Comparison of ENCODE assay signal across 24 cellular contexts in the genomic region with DNA sequence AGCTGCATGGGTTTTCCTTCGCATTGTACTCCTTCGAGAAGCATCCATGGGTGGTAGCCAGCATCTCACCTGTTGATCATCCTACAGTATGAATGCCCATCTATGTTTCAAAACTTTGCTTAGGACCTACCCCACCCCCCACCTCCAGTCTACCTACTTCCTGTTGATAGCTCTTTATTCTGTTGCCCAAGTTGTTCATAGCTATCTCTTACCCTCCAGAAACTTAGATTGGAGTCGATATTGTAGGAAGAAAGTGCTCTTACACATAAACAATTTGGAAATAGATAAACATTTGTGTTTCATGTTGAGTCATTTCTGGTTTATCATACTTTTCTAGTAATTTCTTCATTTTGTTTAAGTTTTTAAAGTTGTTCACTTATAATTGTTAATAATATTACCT.
"Had no signal": no experiment of that assay in that cellular context is flagged by ENCODE, and none has a peak within 500 bp of the region (broad histone marks: within the 10 kb centered on the region; RNA-seq: fewer than 3 reads in every experiment).

No MANE protein-coding gene starts in this region.

- H3K36me3 ChIP-seq: breast epithelium, gastroesophageal sphincter, ovary, right lobe of liver, thyroid gland had no signal

- H3K4me1 Mint-ChIP-seq: nephron progenitor cell had no signal

- ATAC-seq: activated CD8-positive, alpha-beta memory T cell treated with anti-CD3 and anti-CD28 coated beads, Interleukin-2, amount 10 ng/mL, durations not matched to agents 7 days and 5 days; activated CD8-positive, alpha-beta T cell treated with anti-CD3 and anti-CD28 coated beads, Interleukin-2, amount 10 ng/mL, durations not matched to agents 7 days and 5 days; activated naive CD8-positive, alpha-beta T cell treated with anti-CD3 and anti-CD28 coated beads, Interleukin-2, amount 50 U/mL, for 24 hours; gastroesophageal sphincter; left cardiac atrium; left ventricle myocardium superior; right lobe of liver had no signal

- H3K9me3 ChIP-seq: breast epithelium, gastroesophageal sphincter, ovary, right lobe of liver, thyroid gland had no signal

- H3K27me3 ChIP-seq: breast epithelium, gastroesophageal sphincter, ovary, right lobe of liver, thyroid gland had no signal

- H3K4me3 Mint-ChIP-seq: activated B cell treated with CpG ODN at 0.5 μM for 24 hours; activated CD8-positive, alpha-beta memory T cell treated with anti-CD3 and anti-CD28 coated beads, Interleukin-2, amount 10 ng/mL, durations not matched to agents 7 days and 5 days; activated CD8-positive, alpha-beta T cell treated with anti-CD3 and anti-CD28 coated beads, Interleukin-2, amount 10 ng/mL, durations not matched to agents 7 days and 5 days; activated naive CD4-positive, alpha-beta T cell treated with anti-CD3 and anti-CD28 coated beads, Interleukin-2, amount 50 U/mL, for 24 hours; activated naive CD8-positive, alpha-beta T cell treated with anti-CD3 and anti-CD28 coated beads, Interleukin-2, amount 50 U/mL, for 24 hours; naive B cell; nephron progenitor cell; stimulated activated naive CD8-positive, alpha-beta T cell treated with anti-CD3 and anti-CD28 coated beads, Interleukin-15, Interleukin-2, amounts not matched to agents 100 ng/mL and 50 ng/mL, for 24 hours; T-helper 1 cell treated with Interleukin-12 subunit alpha and Interleukin-12 subunit beta and Interleukin-4 antibody, amounts not matched to agents 30 μg/mL and 1 μg/mL, for 36 hours had no signal

- H3K4me3 ChIP-seq: breast epithelium, gastroesophageal sphincter, ovary, right lobe of liver, thyroid gland had no signal

- DNase-seq: activated B cell treated with CpG ODN at 0.5 μM for 24 hours; activated CD8-positive, alpha-beta memory T cell treated with anti-CD3 and anti-CD28 coated beads, Interleukin-2, amount 10 ng/mL, durations not matched to agents 7 days and 5 days; activated CD8-positive, alpha-beta T cell treated with anti-CD3 and anti-CD28 coated beads, Interleukin-2, amount 10 ng/mL, durations not matched to agents 7 days and 5 days; activated naive CD8-positive, alpha-beta T cell treated with anti-CD3 and anti-CD28 coated beads, Interleukin-2, amount 50 U/mL, for 24 hours; activated T-cell treated with anti-CD3 and anti-CD28 coated beads, Interleukin-2, amount 50 U/mL, for 48 hours; central memory CD4-positive, alpha-beta T cell; effector CD4-positive, alpha-beta T cell; hippocampal formation; left cardiac atrium; left ventricle myocardium superior; naive B cell; nephron progenitor cell; ovary; right lobe of liver; stimulated activated CD4-positive, alpha-beta T cell treated with anti-CD3 and anti-CD28 coated beads, Interleukin-2, amount 100 ng/mL, for 48 hours; T-helper 9 cell; thyroid gland had no signal

- H3K36me3 Mint-ChIP-seq: activated CD8-positive, alpha-beta memory T cell treated with anti-CD3 and anti-CD28 coated beads, Interleukin-2, amount 10 ng/mL, durations not matched to agents 7 days and 5 days; naive B cell had no signal

- H3K27ac Mint-ChIP-seq: activated B cell treated with CpG ODN at 0.5 μM for 24 hours; activated CD8-positive, alpha-beta memory T cell treated with anti-CD3 and anti-CD28 coated beads, Interleukin-2, amount 10 ng/mL, durations not matched to agents 7 days and 5 days; activated CD8-positive, alpha-beta T cell treated with anti-CD3 and anti-CD28 coated beads, Interleukin-2, amount 10 ng/mL, durations not matched to agents 7 days and 5 days; activated naive CD8-positive, alpha-beta T cell treated with anti-CD3 and anti-CD28 coated beads, Interleukin-2, amount 50 U/mL, for 24 hours; nephron progenitor cell; progenitor cell of endocrine pancreas; stimulated activated naive CD8-positive, alpha-beta T cell treated with anti-CD3 and anti-CD28 coated beads, Interleukin-15, Interleukin-2, amounts not matched to agents 100 ng/mL and 50 ng/mL, for 24 hours; T-helper 1 cell treated with Interleukin-12 subunit alpha and Interleukin-12 subunit beta and Interleukin-4 antibody, amounts not matched to agents 30 μg/mL and 1 μg/mL, for 36 hours had no signal

- H3K27me3 Mint-ChIP-seq: activated B cell treated with CpG ODN at 0.5 μM for 24 hours; activated CD8-positive, alpha-beta memory T cell treated with anti-CD3 and anti-CD28 coated beads, Interleukin-2, amount 10 ng/mL, durations not matched to agents 7 days and 5 days; activated naive CD4-positive, alpha-beta T cell treated with anti-CD3 and anti-CD28 coated beads, Interleukin-2, amount 50 U/mL, for 24 hours; naive B cell; stimulated activated naive CD8-positive, alpha-beta T cell treated with anti-CD3 and anti-CD28 coated beads, Interleukin-15, Interleukin-2, amounts not matched to agents 100 ng/mL and 50 ng/mL, for 24 hours had no signal

- H3K27ac ChIP-seq: breast epithelium, gastroesophageal sphincter, ovary, right lobe of liver, thyroid gland had no signal

- H3K4me1 ChIP-seq: breast epithelium, gastroesophageal sphincter, thyroid gland had no signal

- H3K9me3 Mint-ChIP-seq: activated B cell treated with CpG ODN at 0.5 μM for 24 hours; activated naive CD4-positive, alpha-beta T cell treated with anti-CD3 and anti-CD28 coated beads, Interleukin-2, amount 50 U/mL, for 24 hours; activated naive CD8-positive, alpha-beta T cell treated with anti-CD3 and anti-CD28 coated beads, Interleukin-2, amount 50 U/mL, for 24 hours; activated T-helper 2 cell treated with anti-CD3 and anti-CD28 coated beads, Interferon-gamma antibody, Interleukin-2, Interleukin-4, amounts not matched to agents 10 μg/mL and 5 μg/mL and 100 μg/mL, durations not matched to agents 14 hours and 24 hours and 36 hours; naive B cell; nephron progenitor cell; stimulated activated naive CD8-positive, alpha-beta T cell treated with anti-CD3 and anti-CD28 coated beads, Interleukin-15, Interleukin-2, amounts not matched to agents 100 ng/mL and 50 ng/mL, for 24 hours; T-helper 1 cell treated with Interleukin-12 subunit alpha and Interleukin-12 subunit beta and Interleukin-4 antibody, amounts not matched to agents 30 μg/mL and 1 μg/mL, for 36 hours had no signal
